8 cellular contexts compared by ENCODE assay signal in genomic region chr4:24770111-24770584, GRCh38. TPM values are rescaled to one million over a fixed set of nuclear protein-coding genes. Genes with fewer than 3 reads are reported as not detected.
A peak's percentile ranks its signal among the peaks of the same experiment; 100 is the strongest.
DNase-seq lines count a peak whose midpoint lies in the region; ATAC-seq and TF ChIP-seq lines count a peak whose summit lies in the region.

No MANE protein-coding gene starts in this region.

- no peak overlapping the region for H3K4me3 ChIP-seq in right lobe of liver

- WGBS in right lobe of liver (ENCODE audit: insufficient coverage, low coverage, low lambda C conversion rate, missing lambda C conversion rate), result 27% methylated on average over 1 of the region's 1 CpG

- no peak overlapping the region for H3K4me3 Mint-ChIP-seq in activated naive CD8-positive, alpha-beta T cell treated with anti-CD3 and anti-CD28 coated beads for 36 hours
- H3K4me3 Mint-ChIP-seq in stimulated activated effector memory CD8-positive, alpha-beta T cell treated with anti-CD3 and anti-CD28 coated beads, Interleukin-12 subunit alpha, Interleukin-12 subunit beta, amount 100 ng/mL, for 72 hours, result no peak overlapping the region

- intact Hi-C loops in right lobe of liver (cut with DNase I), result no loop called here

- H3K36me3 Mint-ChIP-seq in activated naive CD8-positive, alpha-beta T cell treated with anti-CD3 and anti-CD28 coated beads for 36 hours, result no peaks in the 10 kb centered on the region
- no peaks in the 10 kb centered on the region for H3K36me3 Mint-ChIP-seq in stimulated activated effector memory CD8-positive, alpha-beta T cell treated with anti-CD3 and anti-CD28 coated beads, Interleukin-12 subunit alpha, Interleukin-12 subunit beta, amount 100 ng/mL, for 72 hours

- H3K27me3 ChIP-seq in right lobe of liver, result no peaks in the 10 kb centered on the region

- DNase-seq in Ammon's horn (ENCODE audit: low spot score) (peak; percentile 8), right lobe of liver (no peak), amygdala (lab: John Stamatoyannopoulos, UW) (no peak), globus pallidus (ENCODE audit: low spot score) (no peak)
- DNase-seq in activated naive CD8-positive, alpha-beta T cell treated with anti-CD3 and anti-CD28 coated beads for 36 hours, result peak; percentile 0
- no peak for DNase-seq in stimulated activated effector memory CD8-positive, alpha-beta T cell treated with anti-CD3 and anti-CD28 coated beads, Interleukin-12 subunit alpha, Interleukin-12 subunit beta, amount 100 ng/mL, for 72 hours (ENCODE audit: low spot score in 2 of 2)

- H3K27ac Mint-ChIP-seq in activated naive CD8-positive, alpha-beta T cell treated with anti-CD3 and anti-CD28 coated beads for 36 hours, result no peak overlapping the region
- H3K27ac Mint-ChIP-seq in stimulated activated effector memory CD8-positive, alpha-beta T cell treated with anti-CD3 and anti-CD28 coated beads, Interleukin-12 subunit alpha, Interleukin-12 subunit beta, amount 100 ng/mL, for 72 hours, result no peak overlapping the region

- no peak for TF ChIP-seq CTCF in right lobe of liver (IDR thresholded peaks at IDR 0.05)

- H3K27me3 Mint-ChIP-seq in activated naive CD8-positive, alpha-beta T cell treated with anti-CD3 and anti-CD28 coated beads for 36 hours, result peaks cover 3% of the 10 kb centered on the region

- no peaks in the 10 kb centered on the region for H3K4me1 ChIP-seq in right lobe of liver

- no peaks in the 10 kb centered on the region for H3K36me3 ChIP-seq in right lobe of liver

- TF ChIP-seq POLR2A in right lobe of liver (IDR thresholded peaks at IDR 0.05), result no peak

- no peaks in the 10 kb centered on the region for H3K9me3 ChIP-seq in right lobe of liver

- H3K27ac ChIP-seq in right lobe of liver, result no peak overlapping the region

- peaks cover 7% of the 10 kb centered on the region for H3K4me1 Mint-ChIP-seq in activated naive CD8-positive, alpha-beta T cell treated with anti-CD3 and anti-CD28 coated beads for 36 hours
- H3K4me1 Mint-ChIP-seq in stimulated activated effector memory CD8-positive, alpha-beta T cell treated with anti-CD3 and anti-CD28 coated beads, Interleukin-12 subunit alpha, Interleukin-12 subunit beta, amount 100 ng/mL, for 72 hours, result no peaks in the 10 kb centered on the region

- ATAC-seq in GM19438 (IDR thresholded peaks at IDR 0.05; ENCODE audit: low read depth, unreplicated experiment) (peak; percentile 67), HG03354 (IDR thresholded peaks at IDR 0.05; ENCODE audit: poor library complexity, severe bottlenecking, unreplicated experiment) (peak; percentile 78), right lobe of liver (no peak)
- peak; percentile 11 for ATAC-seq in stimulated activated effector memory CD8-positive, alpha-beta T cell treated with anti-CD3 and anti-CD28 coated beads, Interleukin-12 subunit alpha, Interleukin-12 subunit beta, amount 100 ng/mL, for 72 hours

- H3K9me3 Mint-ChIP-seq in activated naive CD8-positive, alpha-beta T cell treated with anti-CD3 and anti-CD28 coated beads for 36 hours, result peaks cover 4% of the 10 kb centered on the region
- peaks cover 6% of the 10 kb centered on the region for H3K9me3 Mint-ChIP-seq in stimulated activated effector memory CD8-positive, alpha-beta T cell treated with anti-CD3 and anti-CD28 coated beads, Interleukin-12 subunit alpha, Interleukin-12 subunit beta, amount 100 ng/mL, for 72 hours

RNA-seq across cellular contexts. Expression of gene SOD3, which starts 25.2 kb away (rescaled TPM):
- total RNA-seq in activated naive CD8-positive, alpha-beta T cell treated with anti-CD3 and anti-CD28 coated beads for 36 hours, result not detected
- total RNA-seq in right lobe of liver, result 1 to 10 TPM; 1.5 to 7.9 (median 3.6) TPM

Comparison
In these comparisons a context has a peak if more than half of its experiments do, and no peak if none do; other contexts are left out.
1. DNase-seq: peak in Ammon's horn (single experiment) and activated naive CD8-positive, alpha-beta T cell treated with anti-CD3 and anti-CD28 coated beads for 36 hours (single experiment); none in stimulated activated effector memory CD8-positive, alpha-beta T cell treated with anti-CD3 and anti-CD28 coated beads, Interleukin-12 subunit alpha, Interleukin-12 subunit beta, amount 100 ng/mL, for 72 hours (0 of 2), right lobe of liver (0 of 3), amygdala (0 of 56) and globus pallidus (single experiment).
2. ATAC-seq: peak in GM19438 (single experiment), HG03354 (single experiment) and stimulated activated effector memory CD8-positive, alpha-beta T cell treated with anti-CD3 and anti-CD28 coated beads, Interleukin-12 subunit alpha, Interleukin-12 subunit beta, amount 100 ng/mL, for 72 hours (single experiment); none in right lobe of liver (0 of 4).